12 cellular contexts compared by ENCODE assay signal in genomic region chr1:156858555-156858956, GRCh38. TPM values are rescaled to one million over a fixed set of nuclear protein-coding genes. Genes with fewer than 3 reads are reported as not detected.
DNase-seq lines count a peak whose midpoint lies in the region; ATAC-seq, FAIRE-seq and TF ChIP-seq lines count a peak whose summit lies in the region.
"Had no signal": no experiment of that assay in that cellular context is flagged by ENCODE, and none has a peak within 500 bp of the region (broad histone marks: within the 10 kb centered on the region; RNA-seq: fewer than 3 reads in every experiment).

No MANE protein-coding gene starts in this region.

- no peak overlapping the region for H3K14ac ChIP-seq in H1 (ENCODE audit: insufficient read length)

- no peak for TF ChIP-seq RAD21 in H1 (IDR thresholded peaks at IDR 0.05 in 1 of 2, conservative IDR thresholded peaks at IDR 0.05 in 1 of 2; ENCODE audit: low read depth in 2 of 2, low read length in 2 of 2)

- no peak for TF ChIP-seq EP300 in H1 (IDR thresholded peaks at IDR 0.05; ENCODE audit: borderline replicate concordance in 1 of 2, low read depth in 2 of 2, low read length in 2 of 2)

- no peaks in the 10 kb centered on the region for H3K9me3 ChIP-seq in CD4-positive, CD25-positive, alpha-beta regulatory T cell (ENCODE audit: control insufficient read depth in 2 of 2, low read length in 2 of 2)
- H3K9me3 ChIP-seq in HUES48 (ENCODE audit: control insufficient read depth, insufficient read depth, low read length) (no peaks in the 10 kb centered on the region), H1 (ENCODE audit: insufficient read depth in 2 of 2, low read depth in 1 of 2, low read length in 1 of 2) (no peaks in the 10 kb centered on the region)
- H3K9me3 ChIP-seq in naive thymus-derived CD4-positive, alpha-beta T cell (ENCODE audit: control insufficient read depth in 2 of 3, low read length in 3 of 3): no peaks in the 10 kb centered on the region

- H3K79me2 ChIP-seq in H1 (ENCODE audit: control insufficient read depth in 1 of 2, insufficient read depth in 2 of 2, low read length in 2 of 2): no peaks in the 10 kb centered on the region

- H3K4me3 ChIP-seq in CD4-positive, CD25-positive, alpha-beta regulatory T cell (ENCODE audit: low read depth, low read length): no peak overlapping the region
- peak overlapping the region; percentile 51 for H3K4me3 ChIP-seq in HUES48 (ENCODE audit: low read depth, low read length)
- peak overlapping the region; percentile 3 to 62 (median 16); a peak in 5 of 8 replicates for H3K4me3 ChIP-seq in H1 (ENCODE audit: extremely low read depth in 1 of 4, insufficient read depth in 2 of 4, low read depth in 3 of 4, low read length in 4 of 4)
- H3K4me3 ChIP-seq in naive thymus-derived CD4-positive, alpha-beta T cell (ENCODE audit: low read length): no peak overlapping the region

- H4K5ac ChIP-seq in H1 (ENCODE audit: insufficient read length, low read depth, low read length): no peak overlapping the region

- H3K36me3 Mint-ChIP-seq in CD4-positive, CD25-positive, alpha-beta regulatory T cell: no peaks in the 10 kb centered on the region
- H3K36me3 Mint-ChIP-seq in naive thymus-derived CD4-positive, alpha-beta T cell: peaks cover 0 to 5% (median 0%) of the 10 kb centered on the region in 5 donors

- no peak for FAIRE-seq in H1 (lab: Jason Lieb, UNC)

- H3K23ac ChIP-seq in H1 (ENCODE audit: insufficient read length): no peak overlapping the region

- H3K23me2 ChIP-seq in H1 (ENCODE audit: low read depth, low read length): peaks cover 19% of the 10 kb centered on the region; the same call in 1 of the 2 replicates

- peaks cover 35% of the 10 kb centered on the region for H3K4me1 ChIP-seq in CD4-positive, CD25-positive, alpha-beta regulatory T cell (ENCODE audit: control insufficient read depth, insufficient read depth, low read length, poor library complexity, severe bottlenecking)
- H3K4me1 ChIP-seq in HUES48 (ENCODE audit: control insufficient read depth, insufficient read depth, low read length) (no peaks in the 10 kb centered on the region), H1 (replicated peaks in 1 of 4; ENCODE audit: control insufficient read depth in 3 of 4, insufficient read depth in 4 of 4, low read length in 3 of 4) (peaks cover 0 to 15% (median 9%) of the 10 kb centered on the region in 4 experiments; a peak in 6 of 7 replicates)
- peaks cover 5 to 20% of the 10 kb centered on the region in 2 donors for H3K4me1 ChIP-seq in naive thymus-derived CD4-positive, alpha-beta T cell (ENCODE audit: control insufficient read depth in 2 of 2, insufficient read depth in 2 of 2, low read length in 2 of 2)

- TF ChIP-seq POLR2A in H1 (IDR thresholded peaks at IDR 0.05; ENCODE audit: control extremely low read depth in 1 of 2, low read depth in 2 of 2, low read length in 2 of 2): no peak

- no peak overlapping the region for H3K56ac ChIP-seq in H1 (replicated peaks; ENCODE audit: insufficient read length, low read depth, low read length)

- no peak for TF ChIP-seq CTCF in H1 (IDR thresholded peaks at IDR 0.05; ENCODE audit: control extremely low read depth in 1 of 3, insufficient read depth in 1 of 3, low read depth in 1 of 3, low read length in 3 of 3)

- 35% methylated on average over 3 of the region's 5 CpGs; no CpG with 5 or more reads in 1 of the 2 experiments for WGBS in H1 (ENCODE audit: extremely low coverage in 1 of 2, insufficient coverage in 1 of 2, insufficient read length in 1 of 2, insufficient replicate concordance in 2 of 2, low coverage in 1 of 2, low lambda C conversion rate in 2 of 2, missing lambda C conversion rate in 1 of 2), 2 experiments

- CTCF ChIA-PET in H1 (lab: Charles Lee; ENCODE audit: partially characterized antibody): interaction anchor here (0.8 to 25.2 kb wide), 21 partner anchors 8 to 209 kb away, joined by 3 to 719 read pairs (median 7); partner anchors contain the start of genes CRABP2, LRRC71, PEAR1 and SH2D2A
- CTCF ChIA-PET in naive thymus-derived CD4-positive, alpha-beta T cell (lab: Charles Lee): interaction anchor here (1.1 to 5.7 kb wide), 6 partner anchors 21 to 169 kb away, joined by 4 to 73 read pairs (median 24); partner anchors contain the start of genes ISG20L2, METTL25B and SH2D2A

- H2BK120ac ChIP-seq in H1 (replicated peaks; ENCODE audit: low read depth, low read length): no peak overlapping the region

- no peak overlapping the region for H2BK5ac ChIP-seq in H1 (ENCODE audit: low read depth, low read length)

- no peak overlapping the region for H2AFZ ChIP-seq in H1 (ENCODE audit: low read length)

- POLR2A ChIA-PET in H1 (lab: Charles Lee; ENCODE audit: partially characterized antibody): interaction anchor here (0.7 to 2.4 kb wide), 4 partner anchors 10 to 168 kb away, joined by 3 to 6 read pairs (median 4); no protein-coding TSS in a partner anchor
- POLR2A ChIA-PET in naive thymus-derived CD4-positive, alpha-beta T cell (lab: Charles Lee): interaction anchor here (0.6 to 1.4 kb wide), 3 partner anchors 10 to 131 kb away, joined by 3 to 8 read pairs (median 6); partner anchors contain the start of gene METTL25B

- no peaks in the 10 kb centered on the region for H3K36me3 ChIP-seq in CD4-positive, CD25-positive, alpha-beta regulatory T cell (ENCODE audit: control insufficient read depth, insufficient read depth, low read length)
- H3K36me3 ChIP-seq in HUES48 (ENCODE audit: control insufficient read depth, insufficient read depth, low read length) (no peaks in the 10 kb centered on the region), H1 (ENCODE audit: control insufficient read depth in 2 of 4, insufficient read depth in 4 of 4, low read length in 3 of 4) (peaks cover 0 to 2% (median 0%) of the 10 kb centered on the region in 4 experiments; a peak in 1 of 8 replicates)
- H3K36me3 ChIP-seq in naive thymus-derived CD4-positive, alpha-beta T cell (ENCODE audit: control insufficient read depth in 2 of 3, insufficient read depth in 3 of 3, low read length in 3 of 3): no peaks in the 10 kb centered on the region

- peaks cover 10% of the 10 kb centered on the region for H3K27me3 ChIP-seq in CD4-positive, CD25-positive, alpha-beta regulatory T cell (ENCODE audit: control insufficient read depth, insufficient read depth, low read length)
- H3K27me3 ChIP-seq in HUES48 (ENCODE audit: control insufficient read depth, insufficient read depth, low read length): peaks cover 88% of the 10 kb centered on the region
- peaks cover 50 to 84% (median 77%) of the 10 kb centered on the region in 4 experiments for H3K27me3 ChIP-seq in H1 (replicated peaks in 1 of 4; ENCODE audit: control insufficient read depth in 3 of 4, extremely low read depth in 1 of 4, insufficient read depth in 3 of 4, low read length in 3 of 4)
- H3K27me3 ChIP-seq in naive thymus-derived CD4-positive, alpha-beta T cell (ENCODE audit: control insufficient read depth in 2 of 2, insufficient read depth in 2 of 2, low read length in 2 of 2): peaks cover 12 to 30% of the 10 kb centered on the region in 2 donors

- no peak overlapping the region for H3K9ac ChIP-seq in HUES48 (ENCODE audit: low read depth, low read length)
- no peak overlapping the region for H3K9ac ChIP-seq in H1 (replicated peaks in 1 of 4; ENCODE audit: extremely low read depth in 1 of 4, low read depth in 3 of 4, low read length in 3 of 4)

- intact Hi-C loops in naive thymus-derived CD4-positive, alpha-beta T cell (cut with micrococcal nuclease): no loop called here
- intact Hi-C loops in head of caudate nucleus (cut with DNase I): no loop called here

- no peak for DNase-seq in CD4-positive, CD25-positive, alpha-beta regulatory T cell
- no peak for DNase-seq in H1 (ENCODE audit: low read depth in 1 of 2, low spot score in 2 of 2)
- no peak for DNase-seq in naive thymus-derived CD4-positive, alpha-beta T cell
- DNase-seq in NCI-H1105 treated with DMSO at 0.1 percent for 48 hours (lab: John Stamatoyannopoulos, UW): no peak
- no peak for DNase-seq in head of caudate nucleus
- DNase-seq: NCI-H1436 treated with DMSO at 0.1 percent for 48 hours had no signal

- H3K79me1 ChIP-seq in H1 (ENCODE audit: low read depth, low read length): no peaks in the 10 kb centered on the region

- H3K9me3 Mint-ChIP-seq in CD4-positive, CD25-positive, alpha-beta regulatory T cell: no peaks in the 10 kb centered on the region
- H3K9me3 Mint-ChIP-seq in naive thymus-derived CD4-positive, alpha-beta T cell: no peaks in the 10 kb centered on the region
- H3K9me3 Mint-ChIP-seq: central memory CD8-positive, alpha-beta T cell had no signal

- H3K27ac ChIP-seq in CD4-positive, CD25-positive, alpha-beta regulatory T cell (ENCODE audit: insufficient read depth, low read length, poor library complexity, severe bottlenecking): no peak overlapping the region
- H3K27ac ChIP-seq in HUES48 (ENCODE audit: low read depth, low read length) (no peak overlapping the region), H1 (ENCODE audit: low read depth, low read length) (no peak overlapping the region)
- H3K27ac ChIP-seq in naive thymus-derived CD4-positive, alpha-beta T cell (ENCODE audit: low read depth, low read length): no peak overlapping the region

- no peak overlapping the region for H2BK20ac ChIP-seq in H1 (ENCODE audit: low read length)

- H3K18ac ChIP-seq in H1 (ENCODE audit: extremely low read depth, low read length): no peak overlapping the region

- H3K4me1 Mint-ChIP-seq in CD4-positive, CD25-positive, alpha-beta regulatory T cell: peaks cover 7 to 26% (median 10%) of the 10 kb centered on the region in 4 donors
- peaks cover 17 to 48% (median 23%) of the 10 kb centered on the region in 7 donors for H3K4me1 Mint-ChIP-seq in naive thymus-derived CD4-positive, alpha-beta T cell

- no peak overlapping the region for H2AK5ac ChIP-seq in H1 (ENCODE audit: low read depth, low read length)

- H3K4me3 Mint-ChIP-seq in CD4-positive, CD25-positive, alpha-beta regulatory T cell: peak overlapping the region; percentile 31 to 49 (median 42)
- H3K4me3 Mint-ChIP-seq in naive thymus-derived CD4-positive, alpha-beta T cell: peak overlapping the region in 8 of 10 donors; percentile 5 to 81 (median 66)
- H3K4me3 Mint-ChIP-seq: central memory CD8-positive, alpha-beta T cell had no signal

- H4K20me1 ChIP-seq in H1 (replicated peaks in 1 of 2; ENCODE audit: control insufficient read depth in 1 of 2, insufficient read depth in 2 of 2, low read length in 2 of 2): peaks cover 1 to 8% of the 10 kb centered on the region in 2 experiments

- H2BK15ac ChIP-seq in H1 (ENCODE audit: low read length): no peak overlapping the region

- ATAC-seq in CD4-positive, CD25-positive, alpha-beta regulatory T cell (ENCODE audit: low read depth in 2 of 2): no peak
- ATAC-seq in naive thymus-derived CD4-positive, alpha-beta T cell: no peak
- ATAC-seq in HG02870 (IDR thresholded peaks at IDR 0.05; ENCODE audit: unreplicated experiment) (no peak), GM18909 (IDR thresholded peaks at IDR 0.05; ENCODE audit: poor library complexity, unreplicated experiment) (no peak)
- ATAC-seq: HCT116 had no signal

- H4K8ac ChIP-seq in H1 (ENCODE audit: extremely low read depth, insufficient read depth, low read length): no peak overlapping the region

- peak overlapping the region; percentile 73 to 94 for H3K4me2 ChIP-seq in H1 (ENCODE audit: insufficient read depth in 1 of 2, low read depth in 2 of 2, low read length in 2 of 2)

- H3K4ac ChIP-seq in H1 (replicated peaks; ENCODE audit: insufficient read length, low read depth, low read length): no peak overlapping the region

- H4K91ac ChIP-seq in H1 (replicated peaks; ENCODE audit: insufficient read length, low read length): no peak overlapping the region

- H3K27ac Mint-ChIP-seq in CD4-positive, CD25-positive, alpha-beta regulatory T cell: no peak overlapping the region
- peak overlapping the region in 1 of 9 donors; percentile 83 for H3K27ac Mint-ChIP-seq in naive thymus-derived CD4-positive, alpha-beta T cell

- H2BK12ac ChIP-seq in H1 (ENCODE audit: low read depth, low read length): no peak overlapping the region

- peaks cover 53% of the 10 kb centered on the region for H3K27me3 Mint-ChIP-seq in CD4-positive, CD25-positive, alpha-beta regulatory T cell
- H3K27me3 Mint-ChIP-seq in naive thymus-derived CD4-positive, alpha-beta T cell: peaks cover 36 to 49% (median 40%) of the 10 kb centered on the region in 5 donors

RNA-seq across cellular contexts. Expression of gene INSRR, which starts 0.4 kb away (rescaled TPM):
- 0.07 TPM for total RNA-seq in CD4-positive, CD25-positive, alpha-beta regulatory T cell
- polyA plus RNA-seq in CD4-positive, CD25-positive, alpha-beta regulatory T cell: not detected
- total RNA-seq in H1 (2021; fragmentation: NEBNext Ultra II Directional; extraction: Animal tissue kit (Norgen Biotek cat#: 25700)): not detected in 2 replicates
- 0.02 TPM in 2 replicates for polyA plus RNA-seq in H1 (2011; rRNA removed)
- not detected for polyA plus RNA-seq in H1 (2011; cell fraction: cytosol; rRNA removed)
- polyA plus RNA-seq in H1 (2011; cell fraction: nucleus; rRNA removed): 0.17 TPM
- polyA plus RNA-seq in H1 (2012, experiment 1 of 2): 0.03 to 0.04 TPM in 2 of 4 replicates, not detected in the others
- polyA plus RNA-seq in H1 (2012, experiment 2 of 2): 0.03 TPM
- polyA plus RNA-seq in H1 (2013, experiment 1 of 2): not detected
- under 0.01 TPM for polyA plus RNA-seq in H1 (2013, experiment 2 of 2)
- 0.07 TPM in 1 of 2 replicates, not detected in the other for polyA minus RNA-seq in H1 (2011; rRNA and poly(A)+ RNA removed)
- not detected for polyA minus RNA-seq in H1 (2011; cell fraction: cytosol; rRNA and poly(A)+ RNA removed)
- polyA minus RNA-seq in H1 (2011; cell fraction: nucleus; rRNA and poly(A)+ RNA removed): 0.10 TPM
- total RNA-seq in naive thymus-derived CD4-positive, alpha-beta T cell: under 1 TPM in 1 of 5 experiments, not detected in 4; 0.63 TPM
- polyA plus RNA-seq in naive thymus-derived CD4-positive, alpha-beta T cell: not detected
- total RNA-seq: activated CD8-positive, alpha-beta memory T cell treated with anti-CD3 and anti-CD28 coated beads for 36 hours had no signal

RNA-seq across cellular contexts. Expression of gene NTRK1, which starts 2.1 kb away (rescaled TPM):
- 0.91 TPM for total RNA-seq in CD4-positive, CD25-positive, alpha-beta regulatory T cell
- polyA plus RNA-seq in CD4-positive, CD25-positive, alpha-beta regulatory T cell: under 1 TPM in 3 of 4 donors, not detected in 1; 0.06 to 0.44 (median 0.10) TPM
- total RNA-seq in H1 (2021; fragmentation: NEBNext Ultra II Directional; extraction: Animal tissue kit (Norgen Biotek cat#: 25700)): 0.24 and 0.27 TPM in 2 replicates
- 0.12 and 0.13 TPM in 2 replicates for polyA plus RNA-seq in H1 (2011; rRNA removed)
- 0.06 TPM for polyA plus RNA-seq in H1 (2011; cell fraction: cytosol; rRNA removed)
- 0.74 TPM for polyA plus RNA-seq in H1 (2011; cell fraction: nucleus; rRNA removed)
- 0.05 to 0.15 TPM (median 0.13 TPM) in 3 of 4 replicates, not detected in the other for polyA plus RNA-seq in H1 (2012, experiment 1 of 2)
- polyA plus RNA-seq in H1 (2012, experiment 2 of 2): 0.05 TPM
- polyA plus RNA-seq in H1 (2013, experiment 1 of 2): 0.18 TPM
- 0.06 TPM for polyA plus RNA-seq in H1 (2013, experiment 2 of 2)
- polyA minus RNA-seq in H1 (2011; rRNA and poly(A)+ RNA removed): 0.12 and 0.13 TPM in 2 replicates
- polyA minus RNA-seq in H1 (2011; cell fraction: cytosol; rRNA and poly(A)+ RNA removed): not detected
- polyA minus RNA-seq in H1 (2011; cell fraction: nucleus; rRNA and poly(A)+ RNA removed): not detected
- total RNA-seq in naive thymus-derived CD4-positive, alpha-beta T cell: 10 to 100 TPM in 1 of 5 experiments, 1 to 10 TPM in 2, not detected in 2; 3.2 to 17.3 (median 3.3) TPM
- polyA plus RNA-seq in naive thymus-derived CD4-positive, alpha-beta T cell: under 1 TPM in 1 of 2 donors, not detected in 1; 0.09 TPM

RNA-seq across cellular contexts. Expression of gene PEAR1, which starts 35.0 kb away (rescaled TPM):
- 1.3 TPM for total RNA-seq in CD4-positive, CD25-positive, alpha-beta regulatory T cell
- polyA plus RNA-seq in CD4-positive, CD25-positive, alpha-beta regulatory T cell: not detected
- total RNA-seq in H1 (2021; fragmentation: NEBNext Ultra II Directional; extraction: Animal tissue kit (Norgen Biotek cat#: 25700)): 0.71 and 0.82 TPM in 2 replicates
- polyA plus RNA-seq in H1 (2011; rRNA removed): 0.63 and 0.77 TPM in 2 replicates
- 0.44 TPM for polyA plus RNA-seq in H1 (2011; cell fraction: cytosol; rRNA removed)
- polyA plus RNA-seq in H1 (2011; cell fraction: nucleus; rRNA removed): 3.3 TPM
- polyA plus RNA-seq in H1 (2012, experiment 1 of 2): 0.26 to 0.88 TPM (median 0.65 TPM) in 4 replicates
- 0.39 TPM for polyA plus RNA-seq in H1 (2012, experiment 2 of 2)
- 0.53 TPM for polyA plus RNA-seq in H1 (2013, experiment 1 of 2)
- polyA plus RNA-seq in H1 (2013, experiment 2 of 2): 0.42 TPM
- 0.13 and 0.22 TPM in 2 replicates for polyA minus RNA-seq in H1 (2011; rRNA and poly(A)+ RNA removed)
- polyA minus RNA-seq in H1 (2011; cell fraction: cytosol; rRNA and poly(A)+ RNA removed): 0.37 TPM
- 1.5 TPM for polyA minus RNA-seq in H1 (2011; cell fraction: nucleus; rRNA and poly(A)+ RNA removed)
- total RNA-seq in naive thymus-derived CD4-positive, alpha-beta T cell: under 1 TPM; 0.19 to 0.88 (median 0.30) TPM
- 1 to 10 TPM in 1 of 2 donors, under 1 TPM in 1; 0.82 to 1.2 TPM for polyA plus RNA-seq in naive thymus-derived CD4-positive, alpha-beta T cell

RNA-seq across cellular contexts. Expression of gene SH2D2A, which starts 41.9 kb away (rescaled TPM):
- total RNA-seq in CD4-positive, CD25-positive, alpha-beta regulatory T cell: 158 TPM
- 10 to 100 TPM; 27.3 to 36.4 (median 31.2) TPM for polyA plus RNA-seq in CD4-positive, CD25-positive, alpha-beta regulatory T cell
- 3.3 and 4.5 TPM in 2 replicates for total RNA-seq in H1 (2021; fragmentation: NEBNext Ultra II Directional; extraction: Animal tissue kit (Norgen Biotek cat#: 25700))
- polyA plus RNA-seq in H1 (2011; rRNA removed): 7.9 and 13.7 TPM in 2 replicates
- polyA plus RNA-seq in H1 (2011; cell fraction: cytosol; rRNA removed): 10.1 TPM
- 8.8 TPM for polyA plus RNA-seq in H1 (2011; cell fraction: nucleus; rRNA removed)
- 3.1 to 8.0 TPM (median 5.5 TPM) in 4 replicates for polyA plus RNA-seq in H1 (2012, experiment 1 of 2)
- polyA plus RNA-seq in H1 (2012, experiment 2 of 2): 4.7 TPM
- 5.7 TPM for polyA plus RNA-seq in H1 (2013, experiment 1 of 2)
- 5.3 TPM for polyA plus RNA-seq in H1 (2013, experiment 2 of 2)
- polyA minus RNA-seq in H1 (2011; rRNA and poly(A)+ RNA removed): 0.57 and 0.78 TPM in 2 replicates
- polyA minus RNA-seq in H1 (2011; cell fraction: cytosol; rRNA and poly(A)+ RNA removed): 5.1 TPM
- polyA minus RNA-seq in H1 (2011; cell fraction: nucleus; rRNA and poly(A)+ RNA removed): 4.6 TPM
- total RNA-seq in naive thymus-derived CD4-positive, alpha-beta T cell: 100 to 1,000 TPM in 1 of 5 experiments, 10 to 100 TPM in 4; 14.7 to 164 (median 54.3) TPM
- polyA plus RNA-seq in naive thymus-derived CD4-positive, alpha-beta T cell: 10 to 100 TPM; 12.7 to 15.7 TPM

Comparison
In these comparisons a context has a peak if more than half of its experiments do, and no peak if none do; other contexts are left out.
1. H3K4me3 ChIP-seq: peak in HUES48 (single experiment) and H1 (4 of 4); none in CD4-positive, CD25-positive, alpha-beta regulatory T cell (single experiment) and naive thymus-derived CD4-positive, alpha-beta T cell (single experiment).